Comparison of ENCODE assay signal across 9 cellular contexts in the genomic region with DNA sequence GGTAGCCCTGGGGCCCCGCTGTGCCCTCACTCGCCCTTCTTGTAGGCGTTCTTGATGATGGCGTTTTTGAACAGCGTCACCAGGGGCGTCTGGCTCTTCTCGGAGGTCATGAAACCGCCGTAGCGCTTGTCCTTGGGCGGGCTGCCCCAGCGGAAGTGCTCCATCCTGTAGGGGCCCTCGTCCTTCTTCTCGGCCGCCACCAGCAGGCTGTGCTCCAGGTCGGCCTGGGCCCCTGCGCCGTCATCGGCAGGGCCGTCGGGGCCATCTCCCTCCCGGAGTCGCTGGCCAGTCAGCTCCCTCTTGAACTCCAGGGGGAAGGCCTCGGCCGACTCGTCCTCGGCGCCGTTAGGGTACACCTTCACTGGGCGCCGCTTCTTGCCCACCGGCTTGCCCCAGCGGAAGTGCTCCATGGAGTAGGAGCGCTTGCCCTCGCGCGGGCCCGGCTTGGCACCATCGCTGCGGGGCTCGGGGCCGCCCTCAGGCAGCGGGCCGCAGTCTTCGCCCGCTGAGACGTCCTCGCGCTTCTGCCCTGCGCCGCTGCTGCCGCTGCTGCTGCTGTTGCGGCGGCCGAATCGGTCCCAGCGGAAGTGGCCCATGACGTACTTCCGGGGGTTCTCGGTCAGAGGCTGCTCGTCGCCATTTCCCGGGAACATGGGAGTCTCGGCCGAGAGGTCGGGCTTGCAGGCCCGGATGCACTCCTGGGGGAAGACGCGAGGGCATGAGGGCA. TPM values are rescaled to one million over a fixed set of nuclear protein-coding genes. Genes with fewer than 3 reads are reported as not detected.
DNase-seq lines count a peak whose midpoint lies in the region; ATAC-seq, FAIRE-seq and TF ChIP-seq lines count a peak whose summit lies in the region.
"Had no signal": no experiment of that assay in that cellular context is flagged by ENCODE, and none has a peak within 500 bp of the region (broad histone marks: within the 10 kb centered on the region; RNA-seq: fewer than 3 reads in every experiment).

No MANE protein-coding gene starts in this region.

- H3K36me3 Mint-ChIP-seq in CD4-positive, CD25-positive, alpha-beta regulatory T cell: no peaks in the 10 kb centered on the region
- H3K36me3 Mint-ChIP-seq in activated naive CD8-positive, alpha-beta T cell treated with anti-CD3 and anti-CD28 coated beads, Interleukin-2, amount 10 ng/mL, durations not matched to agents 7 days and 5 days: no peaks in the 10 kb centered on the region

- no peak for TF ChIP-seq CTCF in kidney (IDR thresholded peaks at IDR 0.05; ENCODE audit: borderline replicate concordance, extremely low read depth, insufficient read depth)

- DNase-seq in CD4-positive, CD25-positive, alpha-beta regulatory T cell: peak; percentile 42 to 78 (median 43)
- DNase-seq in RPMI7951 (ENCODE audit: low read depth) (peak; percentile 74), kidney (peak; percentile 87), EL (no peak)
- peak; percentile 82 for DNase-seq in activated naive CD8-positive, alpha-beta T cell treated with anti-CD3 and anti-CD28 coated beads, Interleukin-2, amount 10 ng/mL, durations not matched to agents 7 days and 5 days
- peak; percentile 53 for DNase-seq in stimulated activated CD8-positive, alpha-beta memory T cell treated with anti-CD3 and anti-CD28 coated beads, Interleukin-12 subunit alpha, Interleukin-12 subunit beta, amount 100 ng/mL, for 24 hours (ENCODE audit: extremely low read depth)

- no peak overlapping the region for H3K9ac ChIP-seq in kidney (ENCODE audit: low read length in 2 of 2)

- peaks cover 10% of the 10 kb centered on the region for H3K27me3 ChIP-seq in CD4-positive, CD25-positive, alpha-beta regulatory T cell (ENCODE audit: control insufficient read depth, insufficient read depth, low read length)

- POLR2A ChIA-PET in activated naive CD8-positive, alpha-beta T cell treated with anti-CD3 and anti-CD28 coated beads, Interleukin-2, amount 10 ng/mL, durations not matched to agents 7 days and 5 days (lab: Charles Lee): no interaction called here

- H3K4me1 ChIP-seq in CD4-positive, CD25-positive, alpha-beta regulatory T cell (ENCODE audit: control insufficient read depth, insufficient read depth, low read length, poor library complexity, severe bottlenecking): peaks cover 12% of the 10 kb centered on the region
- H3K4me1 ChIP-seq in kidney (ENCODE audit: control insufficient read depth in 1 of 2, insufficient read depth in 1 of 2, low read depth in 1 of 2, low read length in 2 of 2): no peaks in the 10 kb centered on the region

- FAIRE-seq in kidney (lab: Jason Lieb, UNC): no peak

- peak overlapping the region; percentile 51 for H3K4me3 ChIP-seq in CD4-positive, CD25-positive, alpha-beta regulatory T cell (ENCODE audit: low read depth, low read length)
- peak overlapping the region in 1 of 2 donors; percentile 39 for H3K4me3 ChIP-seq in kidney (ENCODE audit: low read length in 2 of 2)

- peak overlapping the region; percentile 65 for H3K27ac ChIP-seq in CD4-positive, CD25-positive, alpha-beta regulatory T cell (ENCODE audit: insufficient read depth, low read length, poor library complexity, severe bottlenecking)
- no peak overlapping the region for H3K27ac ChIP-seq in kidney (ENCODE audit: low read depth in 2 of 2, low read length in 2 of 2)
- H3K27ac ChIP-seq: VCaP had no signal

- H3K9me3 Mint-ChIP-seq in CD4-positive, CD25-positive, alpha-beta regulatory T cell: peaks cover 0 to 2% (median 0%) of the 10 kb centered on the region in 7 donors
- no peaks in the 10 kb centered on the region for H3K9me3 Mint-ChIP-seq in activated naive CD8-positive, alpha-beta T cell treated with anti-CD3 and anti-CD28 coated beads, Interleukin-2, amount 10 ng/mL, durations not matched to agents 7 days and 5 days

- H3K36me3 ChIP-seq in CD4-positive, CD25-positive, alpha-beta regulatory T cell (ENCODE audit: control insufficient read depth, insufficient read depth, low read length): no peaks in the 10 kb centered on the region
- H3K36me3 ChIP-seq in kidney (ENCODE audit: control insufficient read depth in 1 of 2, insufficient read depth in 2 of 2, low read length in 2 of 2): no peaks in the 10 kb centered on the region

- peak; percentile 54 to 59 for ATAC-seq in CD4-positive, CD25-positive, alpha-beta regulatory T cell (ENCODE audit: low read depth in 2 of 2)
- ATAC-seq in activated naive CD8-positive, alpha-beta T cell treated with anti-CD3 and anti-CD28 coated beads, Interleukin-2, amount 10 ng/mL, durations not matched to agents 7 days and 5 days (ENCODE audit: low read depth): peak; percentile 67
- no peak for ATAC-seq in GM18873 (IDR thresholded peaks at IDR 0.05; ENCODE audit: low FRiP score, unreplicated experiment)
- ATAC-seq in GM19397 (IDR thresholded peaks at IDR 0.05; ENCODE audit: unreplicated experiment): no peak

- intact Hi-C loops in kidney (cut with DNase I): no loop called here

- H3K4me3 Mint-ChIP-seq in CD4-positive, CD25-positive, alpha-beta regulatory T cell: peak overlapping the region; percentile 47 to 85 (median 70)
- peak overlapping the region; percentile 78 for H3K4me3 Mint-ChIP-seq in activated naive CD8-positive, alpha-beta T cell treated with anti-CD3 and anti-CD28 coated beads, Interleukin-2, amount 10 ng/mL, durations not matched to agents 7 days and 5 days

- peak overlapping the region in 1 of 3 donors; percentile 68 for H3K27ac Mint-ChIP-seq in CD4-positive, CD25-positive, alpha-beta regulatory T cell
- peak overlapping the region; percentile 87 for H3K27ac Mint-ChIP-seq in activated naive CD8-positive, alpha-beta T cell treated with anti-CD3 and anti-CD28 coated beads, Interleukin-2, amount 10 ng/mL, durations not matched to agents 7 days and 5 days

- H3K27me3 Mint-ChIP-seq in CD4-positive, CD25-positive, alpha-beta regulatory T cell: peaks cover 30% of the 10 kb centered on the region
- no peaks in the 10 kb centered on the region for H3K27me3 Mint-ChIP-seq in activated naive CD8-positive, alpha-beta T cell treated with anti-CD3 and anti-CD28 coated beads, Interleukin-2, amount 10 ng/mL, durations not matched to agents 7 days and 5 days

- H3K4me1 Mint-ChIP-seq in CD4-positive, CD25-positive, alpha-beta regulatory T cell: peaks cover 6 to 42% (median 14%) of the 10 kb centered on the region in 4 donors
- H3K4me1 Mint-ChIP-seq in activated naive CD8-positive, alpha-beta T cell treated with anti-CD3 and anti-CD28 coated beads, Interleukin-2, amount 10 ng/mL, durations not matched to agents 7 days and 5 days: peaks cover 20% of the 10 kb centered on the region

- H3K9me3 ChIP-seq in CD4-positive, CD25-positive, alpha-beta regulatory T cell (ENCODE audit: control insufficient read depth in 2 of 2, low read length in 2 of 2): no peaks in the 10 kb centered on the region
- H3K9me3 ChIP-seq in kidney (ENCODE audit: control insufficient read depth in 1 of 2, low read length in 2 of 2): no peaks in the 10 kb centered on the region

RNA-seq across cellular contexts. Expression of a gene that starts 7.2 kb away (rescaled TPM):
- total RNA-seq in CD4-positive, CD25-positive, alpha-beta regulatory T cell: 3.8 TPM
- 1 to 10 TPM; 3.9 to 9.6 (median 6.3) TPM for polyA plus RNA-seq in CD4-positive, CD25-positive, alpha-beta regulatory T cell
- 5.8 and 9.0 TPM in 2 replicates for total RNA-seq in RPMI7951 (2014; rRNA removed; shearing (Covaris generic))
- total RNA-seq in activated naive CD8-positive, alpha-beta T cell treated with anti-CD3 and anti-CD28 coated beads, Interleukin-2, amount 10 ng/mL, durations not matched to agents 7 days and 5 days: 1 to 10 TPM; 6.1 to 6.4 TPM
- 1.5 TPM for total RNA-seq in kidney
- polyA plus RNA-seq in kidney (ENCODE audit: insufficient read depth, low read depth, low replicate concordance): 2.1 TPM

Comparison
In these comparisons a context has a peak if more than half of its experiments do, and no peak if none do; other contexts are left out.
1. ATAC-seq: peak in CD4-positive, CD25-positive, alpha-beta regulatory T cell (2 of 2) and activated naive CD8-positive, alpha-beta T cell treated with anti-CD3 and anti-CD28 coated beads, Interleukin-2, amount 10 ng/mL, durations not matched to agents 7 days and 5 days (single experiment); none in GM18873 (single experiment) and GM19397 (single experiment).